16 cellular contexts compared by ENCODE assay signal in genomic region chr7:19681596-19681995, GRCh38. TPM values are rescaled to one million over a fixed set of nuclear protein-coding genes. Genes with fewer than 3 reads are reported as not detected.
DNase-seq lines count a peak whose midpoint lies in the region; ATAC-seq, FAIRE-seq and TF ChIP-seq lines count a peak whose summit lies in the region.
"Had no signal": no experiment of that assay in that cellular context is flagged by ENCODE, and none has a peak within 500 bp of the region (broad histone marks: within the 10 kb centered on the region; RNA-seq: fewer than 3 reads in every experiment).

No MANE protein-coding gene starts in this region.

- WGBS in K562 (ENCODE audit: insufficient coverage, low coverage, missing lambda C conversion rate) = 72% methylated on average over 5 of the region's 5 CpGs
- WGBS in thyroid gland, 2 donors = 87 to 91% methylated on average over 5 of the region's 5 CpGs

- no peaks in the 10 kb centered on the region for H3K27me3 Mint-ChIP-seq in mesothelial cell of epicardium (ENCODE audit: low read depth)
- H3K27me3 Mint-ChIP-seq in effector memory CD8-positive, alpha-beta T cell = no peaks in the 10 kb centered on the region
- H3K27me3 Mint-ChIP-seq: CD4-positive, CD25-positive, alpha-beta regulatory T cell had no signal

- in situ Hi-C loops in K562 (cut with MboI) = loop anchor here (25.0 kb wide), 1 partner anchor 1994 kb away; no protein-coding TSS in a partner anchor

- intact Hi-C loops in K562 (cut with micrococcal nuclease) = no loop called here
- intact Hi-C loops in thyroid gland (cut with DNase I) = no loop called here

- H3K27ac Mint-ChIP-seq in mesothelial cell of epicardium = peak overlapping the region; percentile 69
- H3K27ac Mint-ChIP-seq in effector memory CD8-positive, alpha-beta T cell = no peak overlapping the region
- H3K27ac Mint-ChIP-seq: CD4-positive, CD25-positive, alpha-beta regulatory T cell; CD8-positive, alpha-beta T cell had no signal

- ATAC-seq in K562 = no peak
- ATAC-seq in effector memory CD8-positive, alpha-beta T cell (replicated peaks) = no peak
- ATAC-seq: CD8-positive, alpha-beta T cell had no signal

- no peak overlapping the region for H3K4me3 Mint-ChIP-seq in mesothelial cell of epicardium
- no peak overlapping the region for H3K4me3 Mint-ChIP-seq in effector memory CD8-positive, alpha-beta T cell
- H3K4me3 Mint-ChIP-seq: CD4-positive, CD25-positive, alpha-beta regulatory T cell; CD8-positive, alpha-beta T cell had no signal

- no peak for TF ChIP-seq POLR2A in K562 (conservative IDR thresholded peaks at IDR 0.05)
- TF ChIP-seq POLR2A in thyroid gland (IDR thresholded peaks at IDR 0.05) = no peak

- H3K79me2 ChIP-seq in K562 (ENCODE audit: control insufficient read depth, insufficient read depth, low read length) = no peaks in the 10 kb centered on the region

- H3K4me1 Mint-ChIP-seq in mesothelial cell of epicardium = peaks cover 25% of the 10 kb centered on the region
- H3K4me1 Mint-ChIP-seq in effector memory CD8-positive, alpha-beta T cell (ENCODE audit: low read depth in 2 of 2) = peaks cover 0 to 3% of the 10 kb centered on the region in 2 donors

- peak; percentile 59 for DNase-seq in LNCaP clone FGC (ENCODE audit: low read depth)
- DNase-seq in K562 (ENCODE audit: extremely low read depth in 1 of 4, low spot score in 3 of 4) = no peak
- DNase-seq in mesothelial cell of epicardium (ENCODE audit: low spot score in 2 of 2, unreplicated experiment in 2 of 2) = no peak
- DNase-seq in effector memory CD8-positive, alpha-beta T cell = no peak
- no peak for DNase-seq in thyroid gland
- DNase-seq in kidney tubule cell (ENCODE audit: low spot score) = no peak
- DNase-seq: C1 segment of cervical spinal cord; Caco-2; CD4-positive, CD25-positive, alpha-beta regulatory T cell; CD8-positive, alpha-beta T cell; DMS153; DND-41; GOT3 had no signal

- no peaks in the 10 kb centered on the region for H3K27me3 ChIP-seq in K562 (ENCODE audit: control insufficient read depth in 2 of 2, insufficient read depth in 2 of 2, low read length in 2 of 2)
- no peaks in the 10 kb centered on the region for H3K27me3 ChIP-seq in thyroid gland

- FAIRE-seq in K562 (lab: Jason Lieb, UNC) = no peak
- FAIRE-seq: G401.6, GM12892 had no signal

- H3K4me2 ChIP-seq in K562 (ENCODE audit: insufficient read depth, low read length) = no peak overlapping the region

- TF ChIP-seq EP300 in K562 (IDR thresholded peaks at IDR 0.05; ENCODE audit: low read length) = no peak

- H3K36me3 ChIP-seq in K562 (ENCODE audit: control insufficient read depth, insufficient read depth, low read length) (no peaks in the 10 kb centered on the region), thyroid gland (no peaks in the 10 kb centered on the region)
- H3K36me3 ChIP-seq: HAP-1 had no signal

- TF ChIP-seq RAD21 in K562 (CRISPR knock-in tag; conservative IDR thresholded peaks at IDR 0.05 in 1 of 2, IDR thresholded peaks at IDR 0.05 in 1 of 2) = no peak

- H3K36me3 Mint-ChIP-seq in mesothelial cell of epicardium = peaks cover 2% of the 10 kb centered on the region
- H3K36me3 Mint-ChIP-seq in effector memory CD8-positive, alpha-beta T cell (ENCODE audit: insufficient read depth) = no peaks in the 10 kb centered on the region
- H3K36me3 Mint-ChIP-seq: CD4-positive, CD25-positive, alpha-beta regulatory T cell; CD8-positive, alpha-beta T cell had no signal

- H3K9me3 Mint-ChIP-seq in mesothelial cell of epicardium = peaks cover 11% of the 10 kb centered on the region
- peaks cover 0 to 8% of the 10 kb centered on the region in 2 donors for H3K9me3 Mint-ChIP-seq in effector memory CD8-positive, alpha-beta T cell

- H3K4me1 ChIP-seq in K562 (replicated peaks in 1 of 2; ENCODE audit: control insufficient read depth in 2 of 2, insufficient read depth in 2 of 2, low read length in 2 of 2) = peaks cover 0 to 13% of the 10 kb centered on the region in 2 experiments; a peak in 1 of 5 replicates
- H3K4me1 ChIP-seq in thyroid gland = no peaks in the 10 kb centered on the region
- H3K4me1 ChIP-seq: Caco-2, HAP-1 had no signal

- POLR2A ChIA-PET in K562 (lab: Yijun Ruan, JAX) = no interaction called here

- peak overlapping the region; percentile 65; the same call in 1 of the 2 replicates for H2AFZ ChIP-seq in K562 (ENCODE audit: low read depth, low read length)

- no peaks in the 10 kb centered on the region for H4K20me1 ChIP-seq in K562 (replicated peaks; ENCODE audit: control insufficient read depth, insufficient read depth, low read length)

- H3K4me3 ChIP-seq in LNCaP clone FGC (ENCODE audit: low read depth, low read length) = no peak overlapping the region
- no peak overlapping the region for H3K4me3 ChIP-seq in K562
- no peak overlapping the region for H3K4me3 ChIP-seq in thyroid gland (replicated peaks in 1 of 3)
- H3K4me3 ChIP-seq: HAP-1 had no signal

- no peaks in the 10 kb centered on the region for H3K9me1 ChIP-seq in K562 (ENCODE audit: control insufficient read depth, insufficient read depth, low read length)

- no peak overlapping the region for H3K9ac ChIP-seq in K562 (ENCODE audit: insufficient read depth in 1 of 2, low read depth in 2 of 2, low read length in 2 of 2)

- no peak for TF ChIP-seq CTCF in LNCaP clone FGC (IDR thresholded peaks at IDR 0.05; ENCODE audit: control insufficient read depth, extremely low read depth, insufficient read depth)
- TF ChIP-seq CTCF in K562 (IDR thresholded peaks at IDR 0.05 in 2 of 3, conservative IDR thresholded peaks at IDR 0.05 in 1 of 3; ENCODE audit: insufficient read depth in 2 of 3, low read depth in 1 of 3, low read length in 3 of 3) = no peak
- TF ChIP-seq CTCF in mesothelial cell of epicardium (IDR thresholded peaks at IDR 0.05; ENCODE audit: unreplicated experiment) = no peak
- TF ChIP-seq CTCF in thyroid gland (IDR thresholded peaks at IDR 0.05) = no peak

- H3K9me3 ChIP-seq in K562 (replicated peaks; ENCODE audit: control insufficient read depth, insufficient read depth, low read depth, low read length) = no peaks in the 10 kb centered on the region
- H3K9me3 ChIP-seq in thyroid gland = no peaks in the 10 kb centered on the region
- H3K9me3 ChIP-seq: Caco-2, HAP-1 had no signal

- H3K27ac ChIP-seq in K562 (ENCODE audit: extremely low read depth, low read depth, low read length) (no peak overlapping the region), thyroid gland (no peak overlapping the region)

- CTCF ChIA-PET in K562 (lab: Yijun Ruan, JAX; ENCODE audit: low intra/inter-chr PET ratio) = no interaction called here

- BruUV-seq in K562 (replicated peaks; lab: Mats Ljungman, UMichigan) = no TSS peak

TF ChIP-seq in K562, 482 proteins besides CTCF, POLR2A, EP300 and RAD21:
- no peak for TF ChIP-seq ESRRB (CRISPR knock-in tag; IDR thresholded peaks at IDR 0.05; ENCODE audit: borderline replicate concordance)
- TF ChIP-seq SOX6 (IDR thresholded peaks at IDR 0.05) = no peak
- TF ChIP-seq, protein P1, sequence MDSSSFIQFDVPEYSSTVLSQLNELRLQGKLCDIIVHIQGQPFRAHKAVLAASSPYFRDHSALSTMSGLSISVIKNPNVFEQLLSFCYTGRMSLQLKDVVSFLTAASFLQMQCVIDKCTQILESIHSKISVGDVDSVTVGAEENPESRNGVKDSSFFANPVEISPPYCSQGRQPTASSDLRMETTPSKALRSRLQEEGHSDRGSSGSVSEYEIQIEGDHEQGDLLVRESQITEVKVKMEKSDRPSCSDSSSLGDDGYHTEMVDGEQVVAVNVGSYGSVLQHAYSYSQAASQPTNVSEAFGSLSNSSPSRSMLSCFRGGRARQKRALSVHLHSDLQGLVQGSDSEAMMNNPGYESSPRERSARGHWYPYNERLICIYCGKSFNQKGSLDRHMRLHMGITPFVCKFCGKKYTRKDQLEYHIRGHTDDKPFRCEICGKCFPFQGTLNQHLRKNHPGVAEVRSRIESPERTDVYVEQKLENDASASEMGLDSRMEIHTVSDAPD (CRISPR knock-in tag; IDR thresholded peaks at IDR 0.05) = no peak
- no peak for TF ChIP-seq MCM5 (IDR thresholded peaks at IDR 0.05; ENCODE audit: low read depth)

RNA-seq across cellular contexts. Expression of gene POLR1F, which starts 27.2 kb away (rescaled TPM):
- total RNA-seq in K562 (2011; cell fraction: chromatin; rRNA removed; ENCODE audit: low replicate concordance) = 5.0 and 15.5 TPM in 2 replicates
- total RNA-seq in K562 (2011; cell fraction: nucleolus; rRNA removed) = 4.3 and 5.4 TPM in 2 replicates
- 7.3 and 10.8 TPM in 2 replicates for total RNA-seq in K562 (2011; cell fraction: nucleoplasm; rRNA removed)
- total RNA-seq in K562 (2014; rRNA removed) = 25.2 and 25.6 TPM in 2 replicates
- total RNA-seq in K562 (2014; rRNA removed; fragmentation: Illumina TruSeq; extraction: Trizol) = 39.0 and 44.0 TPM in 2 replicates
- total RNA-seq in K562 (2015; rRNA removed; fragmentation: Illumina TruSeq; extraction: Trizol) = 35.3 and 39.1 TPM in 2 replicates
- 27.0 and 31.5 TPM in 2 replicates for total RNA-seq in K562 (2021)
- polyA plus RNA-seq in K562 (2011; rRNA removed) = 19.4 and 31.6 TPM in 2 replicates
- polyA plus RNA-seq in K562 (2011; cell fraction: cytosol; rRNA removed) = 7.3 and 12.8 TPM in 2 replicates
- 8.0 and 9.5 TPM in 2 replicates for polyA plus RNA-seq in K562 (2011; cell fraction: nucleus; rRNA removed)
- 12.7 and 18.9 TPM in 2 replicates for polyA plus RNA-seq in K562 (2012)
- polyA plus RNA-seq in K562 (2014; fragmentation: Illumina TruSeq; extraction: Trizol) = 25.9 and 32.7 TPM in 2 replicates
- 10 to 100 TPM; 93.5 to 95.3 TPM for polyA plus RNA-seq in K562 (2014; fragmentation: Nextera tagmentation; extraction: Ambion mirVana)
- 17.5 and 18.4 TPM in 2 replicates for polyA plus RNA-seq in K562 (2014; rRNA removed)
- polyA minus RNA-seq in K562 (2011; rRNA and poly(A)+ RNA removed) = 43.7 and 45.6 TPM in 2 replicates
- 12.3 and 16.8 TPM in 2 replicates for polyA minus RNA-seq in K562 (2011; cell fraction: cytosol; rRNA and poly(A)+ RNA removed)
- 12.4 and 14.1 TPM in 2 replicates for polyA minus RNA-seq in K562 (2011; cell fraction: nucleus; rRNA and poly(A)+ RNA removed)
- 13.9 to 17.6 TPM (median 16.3 TPM) in 3 replicates for total RNA-seq in mesothelial cell of epicardium
- 10 to 100 TPM; 12.7 to 17.2 (median 15.4) TPM for total RNA-seq in thyroid gland
